ENCODE assay signal across 11 cellular contexts in genomic region chr15:78050851-78051250, GRCh38. TPM values are rescaled to one million over a fixed set of nuclear protein-coding genes. Genes with fewer than 3 reads are reported as not detected.
DNase-seq lines count a peak whose midpoint lies in the region; ATAC-seq and TF ChIP-seq lines count a peak whose summit lies in the region.
"Had no signal": no experiment of that assay in that cellular context is flagged by ENCODE, and none has a peak within 500 bp of the region (broad histone marks: within the 10 kb centered on the region; RNA-seq: fewer than 3 reads in every experiment).

No MANE protein-coding gene starts in this region.

- ATAC-seq in GM21390 (IDR thresholded peaks at IDR 0.05; ENCODE audit: unreplicated experiment) = no peak
- ATAC-seq: psoas muscle had no signal

- H3K27me3 ChIP-seq in Peyer's patch = no peaks in the 10 kb centered on the region
- H3K27me3 ChIP-seq in colonic mucosa = no peaks in the 10 kb centered on the region
- no peaks in the 10 kb centered on the region for H3K27me3 ChIP-seq in spleen (replicated peaks in 1 of 7)
- H3K27me3 ChIP-seq: SJSA1 had no signal

- peak; percentile 59 to 67 for DNase-seq in activated CD4-positive, alpha-beta T cell treated with anti-CD3 and anti-CD28 coated beads for 4 hours
- DNase-seq in activated CD4-positive, alpha-beta T cell treated with anti-CD3 and anti-CD28 coated beads, Interleukin-2, amount 50 U/mL, for 48 hours = no peak
- no peak for DNase-seq in Peyer's patch
- DNase-seq in colonic mucosa = no peak
- no peak for DNase-seq in spleen
- DNase-seq in hippocampal formation (lab: John Stamatoyannopoulos, UW) = no peak
- DNase-seq in NCI-H1436 (lab: John Stamatoyannopoulos, UW) = no peak
- DNase-seq: psoas muscle had no signal

- H3K4me3 ChIP-seq in Peyer's patch (no peak overlapping the region), colonic mucosa (no peak overlapping the region), spleen (peak overlapping the region in 1 of 8 donors; percentile 42)
- H3K4me3 ChIP-seq: psoas muscle, SJSA1 had no signal

- H3K27ac ChIP-seq in Peyer's patch = peak overlapping the region; percentile 64 to 77 (median 68)
- peak overlapping the region; percentile 61 for H3K27ac ChIP-seq in colonic mucosa
- peak overlapping the region in 7 of 8 donors; percentile 48 to 97 (median 77) for H3K27ac ChIP-seq in spleen
- H3K27ac ChIP-seq: psoas muscle, SJSA1 had no signal

- intact Hi-C loops in colonic mucosa (cut with DNase I) (no loop called here), spleen (cut with DNase I; ENCODE audit: low total_unique reads) (no loop called here)

- H3K9me3 ChIP-seq in Peyer's patch (no peaks in the 10 kb centered on the region), colonic mucosa (no peaks in the 10 kb centered on the region), spleen (no peaks in the 10 kb centered on the region)
- H3K9me3 ChIP-seq: psoas muscle, SJSA1 had no signal

- H3K36me3 ChIP-seq in Peyer's patch (peaks cover 0 to 10% (median 0%) of the 10 kb centered on the region in 3 donors), colonic mucosa (no peaks in the 10 kb centered on the region), spleen (peaks cover 0 to 35% (median 7%) of the 10 kb centered on the region in 6 donors)

- peak overlapping the region; percentile 28 to 70 for H3K9ac ChIP-seq in colonic mucosa (ENCODE audit: low read depth in 2 of 2, low read length in 2 of 2)

- 63 to 77% (median 68%) methylated on average over 1 of the region's 1 CpG for WGBS in spleen, 5 donors

- no peak for TF ChIP-seq CTCF in Peyer's patch (IDR thresholded peaks at IDR 0.05)
- TF ChIP-seq CTCF in colonic mucosa (IDR thresholded peaks at IDR 0.05) = no peak
- no peak for TF ChIP-seq CTCF in spleen (IDR thresholded peaks at IDR 0.05 in 8 of 11, conservative IDR thresholded peaks at IDR 0.05 in 3 of 11)

- H3K4me1 ChIP-seq in Peyer's patch = peaks cover 4 to 87% (median 34%) of the 10 kb centered on the region in 4 donors
- peaks cover 28% of the 10 kb centered on the region for H3K4me1 ChIP-seq in colonic mucosa
- H3K4me1 ChIP-seq in spleen = peaks cover 79 to 100% (median 100%) of the 10 kb centered on the region in 6 donors

- TF ChIP-seq POLR2A in Peyer's patch (IDR thresholded peaks at IDR 0.05) (no peak), spleen (IDR thresholded peaks at IDR 0.05) (no peak)

RNA-seq across cellular contexts. Expression of gene TBC1D2B, which starts 26.7 kb away (rescaled TPM):
- total RNA-seq in Peyer's patch = 10 to 100 TPM; 52.9 to 94.9 (median 72.4) TPM
- 10 to 100 TPM; 35.9 to 49.1 TPM for total RNA-seq in colonic mucosa
- 100 to 1,000 TPM in 5 of 7 donors, 10 to 100 TPM in 2; 88.7 to 131 (median 106) TPM for total RNA-seq in spleen
- polyA plus RNA-seq in spleen = 10 to 100 TPM in 2 of 3 donors, 1 to 10 TPM in 1; 9.4 to 19.4 (median 10.0) TPM

RNA-seq across cellular contexts. Expression of gene SH2D7, which starts 41.5 kb away (rescaled TPM):
- 1 to 10 TPM; 3.3 to 7.7 (median 4.6) TPM for total RNA-seq in Peyer's patch
- total RNA-seq in colonic mucosa = 1 to 10 TPM in 1 of 2 donors, under 1 TPM in 1; 0.58 to 1.6 TPM
- not detected for total RNA-seq in spleen
- not detected for polyA plus RNA-seq in spleen
- total RNA-seq: kidney epithelial cell, psoas muscle, SJSA1 had no signal
- polyA plus RNA-seq: psoas muscle had no signal

Comparison
In these comparisons a context has a peak if more than half of its experiments do, and no peak if none do; other contexts are left out.
1. DNase-seq: peak in activated CD4-positive, alpha-beta T cell treated with anti-CD3 and anti-CD28 coated beads for 4 hours (2 of 2); none in activated CD4-positive, alpha-beta T cell treated with anti-CD3 and anti-CD28 coated beads, Interleukin-2, amount 50 U/mL, for 48 hours (0 of 2), Peyer's patch (0 of 3), colonic mucosa (single experiment), spleen (single experiment), hippocampal formation (0 of 2) and NCI-H1436 (single experiment).
2. Peak in every context shown above with its lines, with median percentiles within 50 percentile points of each other: H3K27ac ChIP-seq.